Comparison of ENCODE assay signal across 8 cellular contexts in genomic region chr12:112419269-112420133, GRCh38. TPM values are rescaled to one million over a fixed set of nuclear protein-coding genes. Genes with fewer than 3 reads are reported as not detected.
A peak's percentile ranks its signal among the peaks of the same experiment; 100 is the strongest.
DNase-seq lines count a peak whose midpoint lies in the region; ATAC-seq and TF ChIP-seq lines count a peak whose summit lies in the region.

No MANE protein-coding gene starts in this region.

- H3K4me3 ChIP-seq in BE2C (ENCODE audit: low read depth, low read length), result peak overlapping the region; percentile 98
- peak overlapping the region; percentile 82 to 100 (median 96) for H3K4me3 ChIP-seq in esophagus squamous epithelium
- H3K4me3 ChIP-seq in naive thymus-derived CD4-positive, alpha-beta T cell (ENCODE audit: low read length), result peak overlapping the region; percentile 100

- peak overlapping the region; percentile 87 to 97 (median 93) for H3K27ac Mint-ChIP-seq in naive thymus-derived CD4-positive, alpha-beta T cell

- peak in 1 of 4 donors; percentile 2 for TF ChIP-seq POLR2A in esophagus squamous epithelium (IDR thresholded peaks at IDR 0.05)

- TF ChIP-seq CTCF in BE2C (IDR thresholded peaks at IDR 0.05; ENCODE audit: low read depth, low read length), result no peak
- TF ChIP-seq CTCF in VCaP (conservative IDR thresholded peaks at IDR 0.05), result peak; percentile 57
- TF ChIP-seq CTCF in esophagus squamous epithelium (IDR thresholded peaks at IDR 0.05), result no peak

- H3K4me1 Mint-ChIP-seq in naive thymus-derived CD4-positive, alpha-beta T cell, result peaks cover 26 to 52% (median 47%) of the 10 kb centered on the region in 7 donors

- H3K36me3 Mint-ChIP-seq in naive thymus-derived CD4-positive, alpha-beta T cell, result peaks cover 0 to 5% (median 3%) of the 10 kb centered on the region in 5 donors

- POLR2A ChIA-PET in naive thymus-derived CD4-positive, alpha-beta T cell (lab: Charles Lee), result interaction anchor here (0.8 to 1.0 kb wide), 4 partner anchors 12 to 313 kb away, joined by 3 to 4 read pairs (median 3); no protein-coding TSS in a partner anchor

- intact Hi-C loops in esophagus squamous epithelium (cut with DNase I), result no loop called here
- intact Hi-C loops in naive thymus-derived CD4-positive, alpha-beta T cell (cut with micrococcal nuclease), result loop anchor here in 1 of 2 donors (2.0 to 10.0 kb wide), 2 partner anchors 37 to 735 kb away; partner anchors contain the start of genes ACAD10, BRAP and HECTD4

- DNase-seq in BE2C (peak; percentile 53), HT1080 (ENCODE audit: low read depth) (peak; percentile 66), esophagus squamous epithelium (lab: John Stamatoyannopoulos, UW) (no peak), NCI-H2029 treated with DMSO at 0.1 percent for 48 hours (lab: John Stamatoyannopoulos, UW) (no peak)
- DNase-seq in naive thymus-derived CD4-positive, alpha-beta T cell, result peak in 1 of 9 donors; percentile 62
- no peak for DNase-seq in stimulated activated CD4-positive, alpha-beta T cell treated with anti-CD3 and anti-CD28 coated beads, Interleukin-2, amount 100 ng/mL, for 48 hours

- H3K27me3 Mint-ChIP-seq in naive thymus-derived CD4-positive, alpha-beta T cell, result no peaks in the 10 kb centered on the region

- peaks cover 0 to 5% (median 0%) of the 10 kb centered on the region in 11 donors for H3K9me3 Mint-ChIP-seq in naive thymus-derived CD4-positive, alpha-beta T cell

- WGBS in esophagus squamous epithelium, 2 donors, result 3% methylated on average over 11 to 15 of the region's 34 CpGs

- H3K9me3 ChIP-seq in BE2C, result no peaks in the 10 kb centered on the region
- H3K9me3 ChIP-seq in esophagus squamous epithelium, result no peaks in the 10 kb centered on the region
- no peaks in the 10 kb centered on the region for H3K9me3 ChIP-seq in naive thymus-derived CD4-positive, alpha-beta T cell (ENCODE audit: control insufficient read depth in 2 of 3, low read length in 3 of 3)

- H3K27ac ChIP-seq in VCaP, result peak overlapping the region; percentile 91
- peak overlapping the region; percentile 95 to 99 (median 99) for H3K27ac ChIP-seq in esophagus squamous epithelium
- H3K27ac ChIP-seq in naive thymus-derived CD4-positive, alpha-beta T cell (ENCODE audit: low read depth, low read length), result peak overlapping the region; percentile 91

- no peaks in the 10 kb centered on the region for H3K36me3 ChIP-seq in BE2C
- no peaks in the 10 kb centered on the region for H3K36me3 ChIP-seq in esophagus squamous epithelium
- peaks cover 0 to 7% (median 0%) of the 10 kb centered on the region in 3 experiments for H3K36me3 ChIP-seq in naive thymus-derived CD4-positive, alpha-beta T cell (ENCODE audit: control insufficient read depth in 2 of 3, insufficient read depth in 3 of 3, low read length in 3 of 3)

- H3K4me3 Mint-ChIP-seq in naive thymus-derived CD4-positive, alpha-beta T cell, result peak overlapping the region; percentile 86 to 99 (median 92)

- CTCF ChIA-PET in naive thymus-derived CD4-positive, alpha-beta T cell (lab: Charles Lee), result no interaction called here

- peak; percentile 54 for ATAC-seq in GM18907 (IDR thresholded peaks at IDR 0.05; ENCODE audit: unreplicated experiment)
- no peak for ATAC-seq in naive thymus-derived CD4-positive, alpha-beta T cell

- H3K27me3 ChIP-seq in BE2C, result no peaks in the 10 kb centered on the region
- no peaks in the 10 kb centered on the region for H3K27me3 ChIP-seq in esophagus squamous epithelium
- H3K27me3 ChIP-seq in naive thymus-derived CD4-positive, alpha-beta T cell (ENCODE audit: control insufficient read depth in 2 of 2, insufficient read depth in 2 of 2, low read length in 2 of 2), result no peaks in the 10 kb centered on the region

- H3K4me1 ChIP-seq in BE2C (no peaks in the 10 kb centered on the region; the same call in 1 of the 2 replicates), esophagus squamous epithelium (peaks cover 24 to 59% (median 25%) of the 10 kb centered on the region in 3 donors)
- H3K4me1 ChIP-seq in naive thymus-derived CD4-positive, alpha-beta T cell (ENCODE audit: control insufficient read depth in 2 of 2, insufficient read depth in 2 of 2, low read length in 2 of 2), result peaks cover 30 to 35% of the 10 kb centered on the region in 2 donors

RNA-seq across cellular contexts. Expression of gene PTPN11, which starts 0.8 kb away (rescaled TPM):
- 43.4 TPM for polyA plus RNA-seq in BE2C (2012; ENCODE audit: insufficient read depth, insufficient read length, low read depth)
- total RNA-seq in HT1080 (2014; rRNA removed; shearing (Covaris generic)), result 81.4 and 97.0 TPM in 2 replicates
- 81.3 and 107 TPM in 2 replicates for polyA plus RNA-seq in HT1080 (2015; cell fraction: cytosol; rRNA removed)
- polyA plus RNA-seq in HT1080 (2015; cell fraction: nucleus; rRNA removed), result 67.4 and 70.2 TPM in 2 replicates
- 10 to 100 TPM; 29.0 to 82.0 (median 57.5) TPM for total RNA-seq in esophagus squamous epithelium
- 10 to 100 TPM; 43.5 to 94.7 (median 46.7) TPM for total RNA-seq in naive thymus-derived CD4-positive, alpha-beta T cell
- polyA plus RNA-seq in naive thymus-derived CD4-positive, alpha-beta T cell, result 10 to 100 TPM; 70.2 to 78.1 TPM

RNA-seq across cellular contexts. Expression of gene RPL6, which starts 10.1 kb away (rescaled TPM):
- polyA plus RNA-seq in BE2C (2012; ENCODE audit: insufficient read depth, insufficient read length, low read depth), result 1,178 TPM
- total RNA-seq in HT1080 (2014; rRNA removed; shearing (Covaris generic)), result 1,848 and 2,042 TPM in 2 replicates
- polyA plus RNA-seq in HT1080 (2015; cell fraction: cytosol; rRNA removed), result 2,674 and 2,764 TPM in 2 replicates
- polyA plus RNA-seq in HT1080 (2015; cell fraction: nucleus; rRNA removed), result 1,298 and 1,317 TPM in 2 replicates
- 1,000 to 10,000 TPM; 1,154 to 2,029 (median 1,623) TPM for total RNA-seq in esophagus squamous epithelium
- 1,000 to 10,000 TPM; 1,134 to 1,668 (median 1,601) TPM for total RNA-seq in naive thymus-derived CD4-positive, alpha-beta T cell
- polyA plus RNA-seq in naive thymus-derived CD4-positive, alpha-beta T cell, result 100 to 1,000 TPM; 697 to 787 TPM

RNA-seq across cellular contexts. Expression of gene HECTD4, which starts 37.3 kb away (rescaled TPM):
- 47.0 TPM for polyA plus RNA-seq in BE2C (2012; ENCODE audit: insufficient read depth, insufficient read length, low read depth)
- 4.8 and 7.6 TPM in 2 replicates for total RNA-seq in HT1080 (2014; rRNA removed; shearing (Covaris generic))
- 3.3 and 5.1 TPM in 2 replicates for polyA plus RNA-seq in HT1080 (2015; cell fraction: cytosol; rRNA removed)
- polyA plus RNA-seq in HT1080 (2015; cell fraction: nucleus; rRNA removed), result 17.7 and 22.8 TPM in 2 replicates
- 10 to 100 TPM; 15.4 to 53.4 (median 33.4) TPM for total RNA-seq in esophagus squamous epithelium
- 10 to 100 TPM; 44.9 to 57.7 (median 51.4) TPM for total RNA-seq in naive thymus-derived CD4-positive, alpha-beta T cell
- 1 to 10 TPM; 3.1 to 4.9 TPM for polyA plus RNA-seq in naive thymus-derived CD4-positive, alpha-beta T cell

Comparison
In these comparisons a context has a peak if more than half of its experiments do, and no peak if none do; other contexts are left out.
1. DNase-seq: peak in BE2C (single experiment) and HT1080 (single experiment); none in esophagus squamous epithelium (single experiment), NCI-H2029 treated with DMSO at 0.1 percent for 48 hours (single experiment) and stimulated activated CD4-positive, alpha-beta T cell treated with anti-CD3 and anti-CD28 coated beads, Interleukin-2, amount 100 ng/mL, for 48 hours (0 of 2).
2. Peak in every context shown above with its lines, with median percentiles within 50 percentile points of each other: H3K4me3 ChIP-seq and H3K27ac ChIP-seq.